22 cellular contexts compared by ENCODE assay signal in genomic region chrX:10681167-10681566, GRCh38.
DNase-seq lines count a peak whose midpoint lies in the region; FAIRE-seq and TF ChIP-seq lines count a peak whose summit lies in the region.
"Had no signal": no experiment of that assay in that cellular context is flagged by ENCODE, and none has a peak within 500 bp of the region (broad histone marks: within the 10 kb centered on the region; RNA-seq: fewer than 3 reads in every experiment).

No MANE protein-coding gene starts in this region.

- H2AK5ac ChIP-seq in H1 (ENCODE audit: low read depth, low read length) (no peak overlapping the region), trophoblast cell (ENCODE audit: low read length) (no peak overlapping the region)

- no peak overlapping the region for H3K18ac ChIP-seq in H1 (ENCODE audit: extremely low read depth, low read length)
- no peak overlapping the region for H3K18ac ChIP-seq in trophoblast cell (ENCODE audit: low read length)

- H2BK120ac ChIP-seq in H1 (replicated peaks; ENCODE audit: low read depth, low read length) (no peak overlapping the region), trophoblast cell (ENCODE audit: insufficient read depth, low read length, poor library complexity) (no peak overlapping the region)

- POLR2A ChIA-PET in H1 (lab: Charles Lee; ENCODE audit: partially characterized antibody) = no interaction called here

- H3K9ac ChIP-seq in H1 (replicated peaks in 1 of 4; ENCODE audit: extremely low read depth in 1 of 4, low read depth in 3 of 4, low read length in 3 of 4) (no peak overlapping the region), trophoblast cell (ENCODE audit: low read length) (no peak overlapping the region)

- H2BK5ac ChIP-seq in H1 (ENCODE audit: low read depth, low read length) (no peak overlapping the region), trophoblast cell (ENCODE audit: low read depth, low read length, poor library complexity) (no peak overlapping the region)

- H2BK12ac ChIP-seq in H1 (ENCODE audit: low read depth, low read length) (no peak overlapping the region), trophoblast cell (ENCODE audit: low read length) (no peak overlapping the region)

- H3K4me3 ChIP-seq in H1 (ENCODE audit: extremely low read depth in 1 of 4, insufficient read depth in 2 of 4, low read depth in 3 of 4, low read length in 4 of 4) = no peak overlapping the region
- no peak overlapping the region for H3K4me3 ChIP-seq in trophoblast cell (ENCODE audit: low read depth, low read length)
- no peak overlapping the region for H3K4me3 ChIP-seq in sigmoid colon
- H3K4me3 ChIP-seq: GM12878, GM23338, HAP-1 had no signal

- intact Hi-C loops in sigmoid colon (cut with DNase I) = no loop called here

- H2BK20ac ChIP-seq in H1 (ENCODE audit: low read length) = no peak overlapping the region

- H3K23ac ChIP-seq in H1 (ENCODE audit: insufficient read length) (no peak overlapping the region), trophoblast cell (ENCODE audit: low read length) (no peak overlapping the region)

- DNase-seq in DMS 273 (lab: John Stamatoyannopoulos, UW; ENCODE audit: unreplicated experiment) (peak; percentile 7), DMS 273 treated with DMSO at 0.1 percent for 48 hours (lab: John Stamatoyannopoulos, UW) (no peak), H1 (ENCODE audit: low read depth in 1 of 2, low spot score in 2 of 2) (no peak), trophoblast cell (peak in 1 of 2 donors; percentile 3), AML-193 (lab: John Stamatoyannopoulos, UW) (no peak), sigmoid colon (no peak)
- DNase-seq: ACHN; C1 segment of cervical spinal cord; Calu3; CD4-positive, alpha-beta memory T cell; COR-L47; DMS79; EL; GDM1; HFFc6 had no signal

- no peaks in the 10 kb centered on the region for H3K79me2 ChIP-seq in H1 (ENCODE audit: control insufficient read depth in 1 of 2, insufficient read depth in 2 of 2, low read length in 2 of 2)
- no peaks in the 10 kb centered on the region for H3K79me2 ChIP-seq in trophoblast cell (ENCODE audit: control insufficient read depth, insufficient read depth, low read length, poor library complexity)

- no peak overlapping the region for H3K4ac ChIP-seq in H1 (replicated peaks; ENCODE audit: insufficient read length, low read depth, low read length)
- no peak overlapping the region for H3K4ac ChIP-seq in trophoblast cell (ENCODE audit: low read depth, low read length)

- H4K91ac ChIP-seq in H1 (replicated peaks; ENCODE audit: insufficient read length, low read length) (no peak overlapping the region), trophoblast cell (ENCODE audit: low read depth, low read length) (peak overlapping the region; percentile 5)

- no peaks in the 10 kb centered on the region for H3K9me3 ChIP-seq in H1 (ENCODE audit: insufficient read depth in 2 of 2, low read depth in 1 of 2, low read length in 1 of 2)
- H3K9me3 ChIP-seq in trophoblast cell (ENCODE audit: insufficient read depth, low read depth, low read length) = no peaks in the 10 kb centered on the region
- H3K9me3 ChIP-seq in sigmoid colon = no peaks in the 10 kb centered on the region
- H3K9me3 ChIP-seq: HAP-1 had no signal

- no peaks in the 10 kb centered on the region for H4K20me1 ChIP-seq in H1 (replicated peaks in 1 of 2; ENCODE audit: control insufficient read depth in 1 of 2, insufficient read depth in 2 of 2, low read length in 2 of 2)

- peak; percentile 39 for FAIRE-seq in H1 (lab: Jason Lieb, UNC)
- FAIRE-seq: A204.1, GM12878, GM18507, H54 had no signal

- H2BK15ac ChIP-seq in H1 (ENCODE audit: low read length) = no peak overlapping the region

- CTCF ChIA-PET in H1 (lab: Charles Lee; ENCODE audit: partially characterized antibody) = interaction anchor here (0.5 to 1.3 kb wide), 3 partner anchors 12 to 491 kb away, joined by 3 to 4 read pairs (median 3); no protein-coding TSS in a partner anchor

- H3K56ac ChIP-seq in H1 (replicated peaks; ENCODE audit: insufficient read length, low read depth, low read length) = no peak overlapping the region

- H3K14ac ChIP-seq in H1 (ENCODE audit: insufficient read length) (no peak overlapping the region), trophoblast cell (ENCODE audit: low read length) (no peak overlapping the region)

- no peak for TF ChIP-seq RAD21 in H1 (IDR thresholded peaks at IDR 0.05 in 1 of 2, conservative IDR thresholded peaks at IDR 0.05 in 1 of 2; ENCODE audit: low read depth in 2 of 2, low read length in 2 of 2)

- no peaks in the 10 kb centered on the region for H3K79me1 ChIP-seq in H1 (ENCODE audit: low read depth, low read length)
- peaks cover 5% of the 10 kb centered on the region for H3K79me1 ChIP-seq in trophoblast cell (ENCODE audit: low read length)

- no peak overlapping the region for H4K5ac ChIP-seq in H1 (ENCODE audit: insufficient read length, low read depth, low read length)

- 81% methylated on average over 4 of the region's 4 CpGs; no CpG with 5 or more reads in 1 of the 2 experiments for WGBS in H1 (ENCODE audit: extremely low coverage in 1 of 2, insufficient coverage in 1 of 2, insufficient read length in 1 of 2, insufficient replicate concordance in 2 of 2, low coverage in 1 of 2, low lambda C conversion rate in 2 of 2, missing lambda C conversion rate in 1 of 2), 2 experiments
- WGBS in trophoblast cell (ENCODE audit: extremely low coverage, insufficient coverage, insufficient read length) = no CpG with 5 or more reads among the region's 4 CpGs
- 87 to 94% methylated on average over 4 of the region's 4 CpGs for WGBS in sigmoid colon, 2 donors

- H2AFZ ChIP-seq in H1 (ENCODE audit: low read length) = no peak overlapping the region
- no peak overlapping the region for H2AFZ ChIP-seq in trophoblast cell (ENCODE audit: insufficient read depth, low read length, poor library complexity)
- H2AFZ ChIP-seq: GM23338 had no signal

- no peak for TF ChIP-seq EP300 in H1 (IDR thresholded peaks at IDR 0.05; ENCODE audit: borderline replicate concordance in 1 of 2, low read depth in 2 of 2, low read length in 2 of 2)
- no peak for TF ChIP-seq EP300 in sigmoid colon (IDR thresholded peaks at IDR 0.05)

- H3K23me2 ChIP-seq in H1 (ENCODE audit: low read depth, low read length) = no peaks in the 10 kb centered on the region

- H3K27ac ChIP-seq in H1 (ENCODE audit: low read depth, low read length) = no peak overlapping the region
- H3K27ac ChIP-seq in trophoblast cell (ENCODE audit: low read depth, low read length) = no peak overlapping the region
- H3K27ac ChIP-seq in sigmoid colon = no peak overlapping the region
- H3K27ac ChIP-seq: 22Rv1 had no signal

- H4K8ac ChIP-seq in H1 (ENCODE audit: extremely low read depth, insufficient read depth, low read length) = no peak overlapping the region
- peak overlapping the region; percentile 16 for H4K8ac ChIP-seq in trophoblast cell (ENCODE audit: low read depth, low read length)

- H3K36me3 ChIP-seq in H1 (ENCODE audit: control insufficient read depth in 2 of 4, insufficient read depth in 4 of 4, low read length in 3 of 4) (no peaks in the 10 kb centered on the region), trophoblast cell (ENCODE audit: control insufficient read depth in 1 of 2, insufficient read depth in 2 of 2, low read length in 2 of 2) (no peaks in the 10 kb centered on the region), sigmoid colon (no peaks in the 10 kb centered on the region)
- H3K36me3 ChIP-seq: HAP-1 had no signal

- TF ChIP-seq POLR2A in H1 (IDR thresholded peaks at IDR 0.05; ENCODE audit: control extremely low read depth in 1 of 2, low read depth in 2 of 2, low read length in 2 of 2) (no peak), sigmoid colon (IDR thresholded peaks at IDR 0.05) (no peak)

- H3K4me2 ChIP-seq in H1 (ENCODE audit: insufficient read depth in 1 of 2, low read depth in 2 of 2, low read length in 2 of 2) = no peak overlapping the region
- no peak overlapping the region for H3K4me2 ChIP-seq in trophoblast cell (ENCODE audit: low read length)
- H3K4me2 ChIP-seq: GM23338 had no signal

- H4K12ac ChIP-seq in trophoblast cell (ENCODE audit: low read depth, low read length) = no peak overlapping the region

- H3K4me1 ChIP-seq in H1 (replicated peaks in 1 of 4; ENCODE audit: control insufficient read depth in 3 of 4, insufficient read depth in 4 of 4, low read length in 3 of 4) (peaks cover 0 to 5% (median 1%) of the 10 kb centered on the region in 4 experiments; a peak in 3 of 7 replicates), trophoblast cell (ENCODE audit: control insufficient read depth in 1 of 2, insufficient read depth in 2 of 2, low read length in 2 of 2) (peaks cover 9 to 10% of the 10 kb centered on the region in 2 experiments), sigmoid colon (peaks cover 0 to 9% (median 4%) of the 10 kb centered on the region in 4 donors)

- TF ChIP-seq CTCF in H1 (IDR thresholded peaks at IDR 0.05; ENCODE audit: control extremely low read depth in 1 of 3, insufficient read depth in 1 of 3, low read depth in 1 of 3, low read length in 3 of 3) = no peak
- TF ChIP-seq CTCF in sigmoid colon (IDR thresholded peaks at IDR 0.05) = no peak

- H3K27me3 ChIP-seq in H1 (replicated peaks in 1 of 4; ENCODE audit: control insufficient read depth in 3 of 4, extremely low read depth in 1 of 4, insufficient read depth in 3 of 4, low read length in 3 of 4) (no peaks in the 10 kb centered on the region), trophoblast cell (ENCODE audit: insufficient read depth, low read length) (no peaks in the 10 kb centered on the region), sigmoid colon (no peaks in the 10 kb centered on the region)

TF ChIP-seq in H1, 55 proteins besides CTCF, POLR2A, EP300 and RAD21 (continues in another document):
- TF ChIP-seq BCL11A (IDR thresholded peaks at IDR 0.05; ENCODE audit: low read depth in 2 of 2, low read length in 2 of 2) (no peak), TAF1 (IDR thresholded peaks at IDR 0.05; ENCODE audit: low read depth, low read length) (no peak), SP2 (IDR thresholded peaks at IDR 0.05; ENCODE audit: low read length) (no peak), POLR2AphosphoS5 (IDR thresholded peaks at IDR 0.05; ENCODE audit: low read depth, low read length) (no peak), RXRA (IDR thresholded peaks at IDR 0.05; ENCODE audit: insufficient read depth, low read depth, low read length) (no peak), GTF2F1 (IDR thresholded peaks at IDR 0.05; ENCODE audit: borderline replicate concordance, low read depth, low read length) (no peak), CREB1 (IDR thresholded peaks at IDR 0.05) (no peak), JUN (IDR thresholded peaks at IDR 0.05; ENCODE audit: low read depth, low read length) (no peak), USF2 (IDR thresholded peaks at IDR 0.05; ENCODE audit: low read length) (no peak), CTBP2 (IDR thresholded peaks at IDR 0.05; ENCODE audit: borderline replicate concordance, insufficient read depth, insufficient read length, low read length) (no peak)
